In genomic region chr6:4808396-4808795, GRCh38 we compare ENCODE assay signal across 6 cellular contexts.
"Had no signal": no experiment of that assay in that cellular context is flagged by ENCODE, and none has a peak within 500 bp of the region (broad histone marks: within the 10 kb centered on the region; RNA-seq: fewer than 3 reads in every experiment).

No MANE protein-coding gene starts in this region.

- H3K27ac ChIP-seq: GM23248 had no signal

- FAIRE-seq: HTR-8/SVneo had no signal

- DNase-seq: GM23248, GOT3, H9, HCEC 1CT, KG1 had no signal

- H3K9ac ChIP-seq: GM23248 had no signal

- H2AFZ ChIP-seq: GM23248 had no signal

- H3K4me3 ChIP-seq: GM23248 had no signal
